Comparison of ENCODE assay signal across 8 cellular contexts in genomic region chr7:150974468-150975391, GRCh38. TPM values are rescaled to one million over a fixed set of nuclear protein-coding genes. Genes with fewer than 3 reads are reported as not detected.
A peak's percentile ranks its signal among the peaks of the same experiment; 100 is the strongest.
DNase-seq lines count a peak whose midpoint lies in the region; ATAC-seq and TF ChIP-seq lines count a peak whose summit lies in the region.

No MANE protein-coding gene starts in this region.

- peak overlapping the region; percentile 72 to 90 for H3K4me3 Mint-ChIP-seq in H9

- no peak overlapping the region for H2AK5ac ChIP-seq in H9 (ENCODE audit: insufficient read length, low read length)

- ATAC-seq in GM18907 (IDR thresholded peaks at IDR 0.05; ENCODE audit: unreplicated experiment): no peak

- H3K27me3 ChIP-seq in GM06990 (replicated peaks; ENCODE audit: control insufficient read depth, insufficient read depth, low read length) (peaks cover 1% of the 10 kb centered on the region; the same call in 1 of the 2 replicates), H9 (ENCODE audit: insufficient read depth, low read length) (peaks cover 7% of the 10 kb centered on the region; the same call in 1 of the 2 replicates), ectodermal cell (ENCODE audit: control insufficient read depth, insufficient read depth, low read length, poor library complexity, severe bottlenecking) (peaks cover 25% of the 10 kb centered on the region), mucosa of rectum (ENCODE audit: control insufficient read depth in 2 of 2, insufficient read depth in 2 of 2, low read length in 2 of 2) (peaks cover 11 to 20% of the 10 kb centered on the region in 2 donors)

- no peak overlapping the region for H3K23ac ChIP-seq in H9 (ENCODE audit: insufficient read length, low read depth, low read length)

- no CpG with 5 or more reads among the region's 89 CpGs for WGBS in H9 (ENCODE audit: extremely low coverage, insufficient read length, low lambda C conversion rate)
- WGBS in ectodermal cell, 2 experiments: 3 to 4% methylated on average over 86 to 89 of the region's 89 CpGs

- H3K9ac ChIP-seq in H9 (ENCODE audit: extremely low read depth, insufficient read length, low read length) (no peak overlapping the region), mucosa of rectum (ENCODE audit: low read depth in 1 of 2, low read length in 2 of 2) (peak overlapping the region; percentile 15 to 35)

- H3K36me3 ChIP-seq in GM06990 (ENCODE audit: control insufficient read depth, insufficient read depth, low read length) (no peaks in the 10 kb centered on the region), ectodermal cell (ENCODE audit: control insufficient read depth, insufficient read depth, low read length) (no peaks in the 10 kb centered on the region), mucosa of rectum (ENCODE audit: control insufficient read depth in 2 of 2, insufficient read depth in 2 of 2, low read length in 2 of 2) (no peaks in the 10 kb centered on the region)

- no peak overlapping the region for H3K27ac ChIP-seq in H9 (ENCODE audit: insufficient read length, low read depth, low read length)
- H3K27ac ChIP-seq in ectodermal cell (ENCODE audit: insufficient read depth, low read depth, low read length, poor library complexity, severe bottlenecking): no peak overlapping the region
- H3K27ac ChIP-seq in mucosa of rectum (ENCODE audit: low read depth in 2 of 2, low read length in 2 of 2): peak overlapping the region; percentile 76 to 78

- no peaks in the 10 kb centered on the region for H3K79me1 ChIP-seq in H9 (ENCODE audit: insufficient read depth, low read depth, low read length, poor library complexity, severe bottlenecking)

- peaks cover 19% of the 10 kb centered on the region for H3K23me2 ChIP-seq in H9 (ENCODE audit: insufficient read length, low read depth, low read length, poor library complexity, severe bottlenecking)

- H2BK120ac ChIP-seq in H9 (ENCODE audit: low read depth, low read length, poor library complexity, severe bottlenecking): no peak overlapping the region

- H3T11ph ChIP-seq in H9 (ENCODE audit: low read length): no peak overlapping the region

- H3K9me3 Mint-ChIP-seq in H9: no peaks in the 10 kb centered on the region; a peak in 2 of 5 replicates

- H3K27ac Mint-ChIP-seq in H9: no peak overlapping the region

- H3K9me3 ChIP-seq in H9 (ENCODE audit: control insufficient read depth, low read depth, low read length): no peaks in the 10 kb centered on the region
- no peaks in the 10 kb centered on the region for H3K9me3 ChIP-seq in ectodermal cell (ENCODE audit: control insufficient read depth, low read length)
- no peaks in the 10 kb centered on the region for H3K9me3 ChIP-seq in mucosa of rectum (ENCODE audit: control insufficient read depth in 2 of 2, low read length in 2 of 2)

- no peak overlapping the region for H3K56ac ChIP-seq in H9 (ENCODE audit: insufficient read length, low read depth, low read length)

- peak overlapping the region; percentile 75 for H3K4me2 ChIP-seq in H9 (ENCODE audit: insufficient read depth, insufficient read length, low read length)

- no peak overlapping the region for H3K14ac ChIP-seq in H9 (ENCODE audit: insufficient read depth, low read length)

- no peak overlapping the region for H3K4ac ChIP-seq in H9 (ENCODE audit: low read depth, low read length)

- no peaks in the 10 kb centered on the region for H3K79me2 ChIP-seq in H9 (ENCODE audit: insufficient read depth, low read length)

- peaks cover 5% of the 10 kb centered on the region; the same call in 1 of the 2 replicates for H3K4me1 ChIP-seq in H9 (ENCODE audit: insufficient read depth, low read length)
- peaks cover 55% of the 10 kb centered on the region for H3K4me1 ChIP-seq in ectodermal cell (ENCODE audit: control insufficient read depth, insufficient read depth, low read length)
- H3K4me1 ChIP-seq in mucosa of rectum (ENCODE audit: control insufficient read depth in 2 of 2, insufficient read depth in 2 of 2, low read length in 2 of 2): peaks cover 33 to 38% of the 10 kb centered on the region in 2 donors

- H2BK12ac ChIP-seq in H9 (ENCODE audit: insufficient read length, low read depth, low read length): no peak overlapping the region

- H4K20me1 ChIP-seq in H9 (ENCODE audit: control insufficient read depth, insufficient read depth, insufficient read length): no peaks in the 10 kb centered on the region

- H3K4me3 ChIP-seq in GM06990 (replicated peaks; ENCODE audit: low read depth, low read length) (peak overlapping the region; percentile 70), ectodermal cell (ENCODE audit: insufficient read depth, low read depth, low read length) (peak overlapping the region; percentile 57), mucosa of rectum (ENCODE audit: low read length in 2 of 2) (peak overlapping the region; percentile 71 to 73)

- H3K18ac ChIP-seq in H9 (ENCODE audit: insufficient read length, low read depth, low read length): no peak overlapping the region

- H3K27me3 Mint-ChIP-seq in H9 (ENCODE audit: low read depth): peaks cover 60% of the 10 kb centered on the region

- H2BK5ac ChIP-seq in H9 (ENCODE audit: insufficient read length, low read length): no peak overlapping the region

- H3K4me1 Mint-ChIP-seq in H9: peaks cover 47 to 64% of the 10 kb centered on the region in 2 experiments

- no peak overlapping the region for H4K8ac ChIP-seq in H9 (replicated peaks; ENCODE audit: insufficient read length, low read depth, low read length)

- peaks cover 0 to 3% (median 0%) of the 10 kb centered on the region in 3 experiments; a peak in 3 of 7 replicates for H3K36me3 Mint-ChIP-seq in H9 (ENCODE audit: insufficient read depth in 1 of 3, low read depth in 3 of 3)

- no peak overlapping the region for H2BK20ac ChIP-seq in H9 (ENCODE audit: low read depth, low read length, poor library complexity, severe bottlenecking)

- TF ChIP-seq CTCF in GM06990 (IDR thresholded peaks at IDR 0.05; ENCODE audit: insufficient read depth, low read length, poor library complexity, severe bottlenecking) (peak; percentile 37), H9 (conservative IDR thresholded peaks at IDR 0.05) (peak; percentile 36; the same call in 1 of the 3 replicates)

- H2AFZ ChIP-seq in H9 (ENCODE audit: low read length): no peak overlapping the region

- DNase-seq in GM06990 (ENCODE audit: extremely low read depth, insufficient read length) (peak; percentile 81), H9 (peak; percentile 49), NCI-H2029 treated with DMSO at 0.1 percent for 48 hours (lab: John Stamatoyannopoulos, UW) (peak; percentile 65)
- DNase-seq in activated CD4-positive, alpha-beta T cell treated with anti-CD3 and anti-CD28 coated beads, Interleukin-2, amount 50 U/mL, for 4 hours: peak; percentile 85 to 86
- peak; percentile 59 for DNase-seq in stimulated activated CD8-positive, alpha-beta memory T cell treated with anti-CD3 and anti-CD28 coated beads, Interleukin-7, amount 100 ng/mL, for 24 hours (ENCODE audit: low read depth)

- no peak overlapping the region for H2BK15ac ChIP-seq in H9 (ENCODE audit: low read depth, low read length)

- H4K5ac ChIP-seq in H9 (ENCODE audit: insufficient read length, low read depth, low read length): no peak overlapping the region

- H4K91ac ChIP-seq in H9 (ENCODE audit: insufficient read length, low read depth, low read length): no peak overlapping the region

RNA-seq across cellular contexts. Expression of gene KCNH2, which starts 3.4 kb away (rescaled TPM):
- 4.3 and 4.5 TPM in 2 replicates for total RNA-seq in H9 (2021)
- 10.7 TPM for polyA plus RNA-seq in ectodermal cell (2013, experiment 1 of 4)
- polyA plus RNA-seq in ectodermal cell (2013, experiment 2 of 4): 11.5 TPM
- 12.1 TPM for polyA plus RNA-seq in ectodermal cell (2013, experiment 3 of 4)
- 13.3 TPM for polyA plus RNA-seq in ectodermal cell (2013, experiment 4 of 4)

RNA-seq across cellular contexts. Expression of gene NOS3, which starts 16.1 kb away (rescaled TPM):
- 4.5 and 4.7 TPM in 2 replicates for total RNA-seq in H9 (2021)
- 9.4 TPM for polyA plus RNA-seq in ectodermal cell (2013, experiment 1 of 4)
- polyA plus RNA-seq in ectodermal cell (2013, experiment 2 of 4): 9.1 TPM
- polyA plus RNA-seq in ectodermal cell (2013, experiment 3 of 4): 12.1 TPM
- polyA plus RNA-seq in ectodermal cell (2013, experiment 4 of 4): 11.8 TPM

RNA-seq across cellular contexts. Expression of gene ATG9B, which starts 49.6 kb away (rescaled TPM):
- 1.5 and 2.0 TPM in 2 replicates for total RNA-seq in H9 (2021)
- 4.7 TPM for polyA plus RNA-seq in ectodermal cell (2013, experiment 1 of 4)
- 2.9 TPM for polyA plus RNA-seq in ectodermal cell (2013, experiment 2 of 4)
- polyA plus RNA-seq in ectodermal cell (2013, experiment 3 of 4): 3.0 TPM
- polyA plus RNA-seq in ectodermal cell (2013, experiment 4 of 4): 2.6 TPM

RNA-seq across cellular contexts. Expression of gene ABCB8, which starts 53.5 kb away (rescaled TPM):
- 22.1 and 23.9 TPM in 2 replicates for total RNA-seq in H9 (2021)
- 32.4 TPM for polyA plus RNA-seq in ectodermal cell (2013, experiment 1 of 4)
- polyA plus RNA-seq in ectodermal cell (2013, experiment 2 of 4): 27.1 TPM
- polyA plus RNA-seq in ectodermal cell (2013, experiment 3 of 4): 21.8 TPM
- polyA plus RNA-seq in ectodermal cell (2013, experiment 4 of 4): 24.4 TPM

Comparison
In these comparisons a context has a peak if more than half of its experiments do, and no peak if none do; other contexts are left out.
1. H3K27ac ChIP-seq: peak in mucosa of rectum (2 of 2); none in H9 (single experiment) and ectodermal cell (single experiment).
2. Peak in every context shown above with its lines, with median percentiles within 50 percentile points of each other: DNase-seq and H3K4me3 ChIP-seq.